ENCODE assay signal across 8 cellular contexts in genomic region chr7:23474098-23474828, GRCh38. TPM values are rescaled to one million over a fixed set of nuclear protein-coding genes. Genes with fewer than 3 reads are reported as not detected.
DNase-seq lines count a peak whose midpoint lies in the region; ATAC-seq, FAIRE-seq and TF ChIP-seq lines count a peak whose summit lies in the region.

No MANE protein-coding gene starts in this region.

- H3K9me2 ChIP-seq in SK-N-SH: no peaks in the 10 kb centered on the region; the same call in 1 of the 2 replicates

- H3K4me3 ChIP-seq in SK-N-SH (ENCODE audit: low read depth in 2 of 2, low read length in 1 of 2) (peak overlapping the region; percentile 88 to 89), breast epithelium (peak overlapping the region in 2 of 3 donors; percentile 18 to 48)

- H3K4me2 ChIP-seq in SK-N-SH: peak overlapping the region; percentile 94

- DNase-seq in ACHN: peak; percentile 96
- peak; percentile 87 for DNase-seq in GM18507 (ENCODE audit: extremely low spot score, insufficient read length, low read depth)
- peak; percentile 99 for DNase-seq in NCI-H1105 treated with DMSO at 0.1 percent for 48 hours (lab: John Stamatoyannopoulos, UW)
- DNase-seq in SK-N-SH: peak; percentile 94
- no peak for DNase-seq in breast epithelium (ENCODE audit: low spot score in 2 of 2)
- peak; percentile 84 for DNase-seq in kidney tubule cell (ENCODE audit: low spot score)
- peak; percentile 73 to 85 for DNase-seq in stimulated activated CD8-positive, alpha-beta memory T cell treated with anti-CD3 and anti-CD28 coated beads, Interleukin-15, amount 100 ng/mL, for 48 hours (ENCODE audit: low read depth in 2 of 2)

- no peaks in the 10 kb centered on the region for H3K36me3 ChIP-seq in SK-N-SH (replicated peaks in 1 of 2; ENCODE audit: control insufficient read depth in 1 of 2, insufficient read depth in 2 of 2, low read length in 1 of 2)
- no peaks in the 10 kb centered on the region for H3K36me3 ChIP-seq in breast epithelium

- TF ChIP-seq POLR2A in breast epithelium (IDR thresholded peaks at IDR 0.05): no peak

- H3K27ac ChIP-seq in SK-N-SH (ENCODE audit: low read depth in 2 of 2, low read length in 1 of 2) (peak overlapping the region; percentile 93 to 100), breast epithelium (no peak overlapping the region)

- in situ Hi-C loops in ACHN (cut with HindIII; ENCODE audit: low pct_ligation_motif_present, low pct_unique_long_range_greater_than_20kb, low sequenced_read_pairs): no loop called here

- no peak; the same call in 1 of the 2 replicates for TF ChIP-seq RAD21 in SK-N-SH (IDR thresholded peaks at IDR 0.05; ENCODE audit: low read length)

- H3K79me2 ChIP-seq in SK-N-SH (ENCODE audit: insufficient read depth): peaks cover 59% of the 10 kb centered on the region

- H3K9me3 ChIP-seq in SK-N-SH: no peaks in the 10 kb centered on the region
- H3K9me3 ChIP-seq in breast epithelium: peaks cover 0 to 6% of the 10 kb centered on the region in 2 donors

- WGBS in SK-N-SH (ENCODE audit: low lambda C conversion rate): under 1% methylated on average over 34 of the region's 65 CpGs

- intact Hi-C loops in breast epithelium (cut with DNase I; ENCODE audit: low total_unique reads): no loop called here

- H3K27me3 ChIP-seq in SK-N-SH (ENCODE audit: insufficient read depth): no peaks in the 10 kb centered on the region
- peaks cover 19 to 100% of the 10 kb centered on the region in 2 donors for H3K27me3 ChIP-seq in breast epithelium

- peak overlapping the region; percentile 91 for H3K9ac ChIP-seq in SK-N-SH

- POLR2A ChIA-PET in SK-N-SH (lab: Yijun Ruan, JAX): interaction anchor here (1.1 to 1.9 kb wide), 5 partner anchors 11 to 368 kb away, joined by 3 to 6 read pairs (median 4); partner anchors contain the start of genes CCDC126 and KLHL7

- CTCF ChIA-PET in SK-N-SH (lab: Yijun Ruan, JAX): interaction anchor here (1.0 to 2.2 kb wide), 8 partner anchors 10 to 262 kb away, joined by 3 to 12 read pairs (median 4); no protein-coding TSS in a partner anchor

- peak; percentile 5 to 34; a peak in 2 of 4 replicates for TF ChIP-seq EP300 in SK-N-SH (IDR thresholded peaks at IDR 0.05; ENCODE audit: borderline replicate concordance in 1 of 2, low read depth in 1 of 2, low read length in 1 of 2)

- H3F3A ChIP-seq in SK-N-SH (replicated peaks; ENCODE audit: insufficient read depth): peaks cover 44% of the 10 kb centered on the region

- TF ChIP-seq CTCF in SK-N-SH (IDR thresholded peaks at IDR 0.05) (no peak), breast epithelium (IDR thresholded peaks at IDR 0.05) (no peak)

- ATAC-seq in HG02852 (IDR thresholded peaks at IDR 0.05; ENCODE audit: unreplicated experiment): peak; percentile 77

- peak overlapping the region; percentile 90 for H2AFZ ChIP-seq in SK-N-SH (ENCODE audit: low read depth)

- H4K20me1 ChIP-seq in SK-N-SH (ENCODE audit: insufficient read depth): no peaks in the 10 kb centered on the region

- peak; percentile 94 for FAIRE-seq in GM18507 (lab: Jason Lieb, UNC)

- H3K4me1 ChIP-seq in SK-N-SH (ENCODE audit: control insufficient read depth in 1 of 2, insufficient read depth in 2 of 2, low read depth in 1 of 2, low read length in 1 of 2): peaks cover 4 to 37% of the 10 kb centered on the region in 2 experiments; a peak in 3 of 4 replicates
- H3K4me1 ChIP-seq in breast epithelium: peaks cover 6 to 8% of the 10 kb centered on the region in 2 donors

TF ChIP-seq in SK-N-SH, 30 proteins besides CTCF, POLR2A, EP300 and RAD21 (continues in another document):
- TF ChIP-seq GABPA (IDR thresholded peaks at IDR 0.05; ENCODE audit: low read depth) (0 out of 2 replicates have a peak, but pooled peaks have one; percentile 9), TEAD4 (IDR thresholded peaks at IDR 0.05; ENCODE audit: borderline replicate concordance, insufficient read depth) (no peak), MAX (IDR thresholded peaks at IDR 0.05; ENCODE audit: low read depth) (peak; percentile 98), USF1 (IDR thresholded peaks at IDR 0.05; ENCODE audit: borderline replicate concordance, low read depth) (no peak), GATA2 (CRISPR knock-in tag; IDR thresholded peaks at IDR 0.05) (no peak), POLR2AphosphoS5 (IDR thresholded peaks at IDR 0.05; ENCODE audit: low read depth, low read length) (peak; percentile 95), FOXJ3 (CRISPR knock-in tag; IDR thresholded peaks at IDR 0.05) (peak; percentile 86), EZH2phosphoT487 (IDR thresholded peaks at IDR 0.05; ENCODE audit: borderline replicate concordance, low read depth) (no peak), REST (IDR thresholded peaks at IDR 0.05; ENCODE audit: low read depth, low read length) (peak; percentile 79), SMC3 (IDR thresholded peaks at IDR 0.05; ENCODE audit: low read depth, low read length) (no peak; the same call in 1 of the 2 replicates), JUND (IDR thresholded peaks at IDR 0.05) (no peak), RXRA (IDR thresholded peaks at IDR 0.05; ENCODE audit: borderline replicate concordance, low read depth) (peak; percentile 88), TAF1 (IDR thresholded peaks at IDR 0.05; ENCODE audit: borderline replicate concordance, low read depth, low read length) (peak; percentile 85), ELF1 (IDR thresholded peaks at IDR 0.05) (no peak), CHD2 (IDR thresholded peaks at IDR 0.05; ENCODE audit: low read length, partially characterized antibody) (peak; percentile 91), ZBTB33 (IDR thresholded peaks at IDR 0.05; ENCODE audit: borderline replicate concordance, low read depth) (0 out of 2 replicates have a peak, but pooled peaks have one; percentile 46), FOSL2 (IDR thresholded peaks at IDR 0.05; ENCODE audit: borderline replicate concordance, low read depth) (0 out of 2 replicates have a peak, but pooled peaks have one; percentile 9), MXI1 (IDR thresholded peaks at IDR 0.05; ENCODE audit: low read depth, low read length) (peak; percentile 99), YY1 (IDR thresholded peaks at IDR 0.05; ENCODE audit: low read depth) (no peak; the same call in 1 of the 2 replicates), RFX5 (IDR thresholded peaks at IDR 0.05; ENCODE audit: low read length) (peak; percentile 68)

RNA-seq across cellular contexts. Expression of gene IGF2BP3, which starts 4.0 kb away (rescaled TPM):
- polyA plus RNA-seq in SK-N-SH (2012; rRNA removed): 34.4 and 46.5 TPM in 2 replicates
- 36.8 and 46.3 TPM in 2 replicates for polyA plus RNA-seq in SK-N-SH (2012; cell fraction: cytosol; rRNA removed)
- polyA plus RNA-seq in SK-N-SH (2012; cell fraction: nucleus; rRNA removed): 99.6 and 114 TPM in 2 replicates
- 1 to 10 TPM in 1 of 3 donors, under 1 TPM in 1, not detected in 1; 0.59 to 3.5 TPM for total RNA-seq in breast epithelium

RNA-seq across cellular contexts. Expression of gene TRA2A, which starts 57.5 kb away (rescaled TPM):
- polyA plus RNA-seq in SK-N-SH (2012; rRNA removed): 62.1 and 84.6 TPM in 2 replicates
- 56.4 and 65.5 TPM in 2 replicates for polyA plus RNA-seq in SK-N-SH (2012; cell fraction: cytosol; rRNA removed)
- 74.5 and 151 TPM in 2 replicates for polyA plus RNA-seq in SK-N-SH (2012; cell fraction: nucleus; rRNA removed)
- 10 to 100 TPM; 40.3 to 72.9 (median 46.2) TPM for total RNA-seq in breast epithelium

Comparison
In these comparisons a context has a peak if more than half of its experiments do, and no peak if none do; other contexts are left out.
1. DNase-seq: peak in ACHN (single experiment), GM18507 (single experiment), NCI-H1105 treated with DMSO at 0.1 percent for 48 hours (single experiment), SK-N-SH (single experiment), kidney tubule cell (single experiment) and stimulated activated CD8-positive, alpha-beta memory T cell treated with anti-CD3 and anti-CD28 coated beads, Interleukin-15, amount 100 ng/mL, for 48 hours (2 of 2); none in breast epithelium (0 of 2).
2. H3K27ac ChIP-seq: peak in SK-N-SH (2 of 2); none in breast epithelium (0 of 2).